34 cellular contexts compared by ENCODE assay signal in genomic region chr3:35635931-35636683, GRCh38. TPM values are rescaled to one million over a fixed set of nuclear protein-coding genes. Genes with fewer than 3 reads are reported as not detected.
"Had no signal": no experiment of that assay in that cellular context is flagged by ENCODE, and none has a peak within 500 bp of the region (broad histone marks: within the 10 kb centered on the region; RNA-seq: fewer than 3 reads in every experiment).

No MANE protein-coding gene starts in this region.

- H3K4me1 ChIP-seq: foreskin keratinocyte, psoas muscle had no signal

- H3K27ac Mint-ChIP-seq: activated CD4-positive, alpha-beta T cell treated with anti-CD3 and anti-CD28 coated beads for 36 hours; activated CD8-positive, alpha-beta memory T cell treated with anti-CD3 and anti-CD28 coated beads, Interleukin-2, amount 10 ng/mL, durations not matched to agents 7 days and 5 days; activated CD8-positive, alpha-beta T cell treated with anti-CD3 and anti-CD28 coated beads, Interleukin-2, amount 10 ng/mL, durations not matched to agents 7 days and 5 days; activated naive CD8-positive, alpha-beta T cell; dendritic cell treated with granulocyte-macrophage colony-stimulating factor and Interleukin-4, amounts not matched to agents 40 ng/mL and 50 ng/mL, for 4 days; nephron; stimulated activated memory B cell treated with anti-CD40 and anti-IgM and Interleukin-4, amounts not matched to agents 10 μg/mL and 1 μg/mL and 100 μg/mL, for 72 hours; stimulated activated naive CD8-positive, alpha-beta T cell treated with anti-CD3 and anti-CD28 coated beads, Interleukin-15, amount 100 ng/mL, for 72 hours; T-helper 2 cell treated with Interferon-gamma antibody and Interleukin-4, amounts not matched to agents 5 μg/mL and 100 μg/mL, for 36 hours had no signal

- H3K36me3 Mint-ChIP-seq: activated naive CD8-positive, alpha-beta T cell; stimulated activated memory B cell treated with anti-CD40 and anti-IgM and Interleukin-4, amounts not matched to agents 10 μg/mL and 1 μg/mL and 100 μg/mL, for 72 hours had no signal

- H3K9me3 Mint-ChIP-seq: dendritic cell treated with granulocyte-macrophage colony-stimulating factor and Interleukin-4, amounts not matched to agents 40 ng/mL and 50 ng/mL, for 4 days; nephron; stimulated activated naive CD8-positive, alpha-beta T cell treated with anti-CD3 and anti-CD28 coated beads, Interleukin-15, amount 100 ng/mL, for 72 hours; T-helper 2 cell treated with Interferon-gamma antibody and Interleukin-4, amounts not matched to agents 5 μg/mL and 100 μg/mL, for 36 hours had no signal

- H3K27ac ChIP-seq: body of pancreas, cardiac muscle cell, esophagus muscularis mucosa, foreskin keratinocyte, pancreas, psoas muscle, right atrium auricular region, suprapubic skin, tibial nerve had no signal

- H3K4me3 Mint-ChIP-seq: activated CD4-positive, alpha-beta T cell treated with anti-CD3 and anti-CD28 coated beads for 36 hours; activated CD8-positive, alpha-beta memory T cell treated with anti-CD3 and anti-CD28 coated beads, Interleukin-2, amount 10 ng/mL, durations not matched to agents 7 days and 5 days; activated CD8-positive, alpha-beta T cell treated with anti-CD3 and anti-CD28 coated beads, Interleukin-2, amount 10 ng/mL, durations not matched to agents 7 days and 5 days; activated naive CD8-positive, alpha-beta T cell; dendritic cell treated with granulocyte-macrophage colony-stimulating factor and Interleukin-4, amounts not matched to agents 40 ng/mL and 50 ng/mL, for 4 days; nephron; stimulated activated memory B cell treated with anti-CD40 and anti-IgM and Interleukin-4, amounts not matched to agents 10 μg/mL and 1 μg/mL and 100 μg/mL, for 72 hours; stimulated activated naive CD8-positive, alpha-beta T cell treated with anti-CD3 and anti-CD28 coated beads, Interleukin-15, amount 100 ng/mL, for 72 hours; T-helper 2 cell treated with Interferon-gamma antibody and Interleukin-4, amounts not matched to agents 5 μg/mL and 100 μg/mL, for 36 hours had no signal

- H3K36me3 ChIP-seq: cardiac muscle cell, esophagus muscularis mucosa, pancreas, right atrium auricular region, suprapubic skin, tibial nerve had no signal

- H3K9me3 ChIP-seq: body of pancreas, esophagus muscularis mucosa, mucosa of descending colon, pancreas, psoas muscle, right atrium auricular region, suprapubic skin, tibial nerve had no signal

- H3K4me2 ChIP-seq: smooth muscle cell had no signal

- ATAC-seq: activated CD4-positive, alpha-beta T cell treated with anti-CD3 and anti-CD28 coated beads for 36 hours; activated CD8-positive, alpha-beta memory T cell treated with anti-CD3 and anti-CD28 coated beads, Interleukin-2, amount 10 ng/mL, durations not matched to agents 7 days and 5 days; activated CD8-positive, alpha-beta T cell treated with anti-CD3 and anti-CD28 coated beads, Interleukin-2, amount 10 ng/mL, durations not matched to agents 7 days and 5 days; body of pancreas; foreskin keratinocyte; left cardiac atrium; left ventricle myocardium superior; mucosa of descending colon; pancreas; psoas muscle; stimulated activated memory B cell treated with anti-CD40 and anti-IgM and Interleukin-4, amounts not matched to agents 10 μg/mL and 1 μg/mL and 100 μg/mL, for 72 hours; stimulated activated naive CD8-positive, alpha-beta T cell treated with anti-CD3 and anti-CD28 coated beads, Interleukin-15, amount 100 ng/mL, for 72 hours had no signal

- DNase-seq: activated CD4-positive, alpha-beta T cell treated with anti-CD3 and anti-CD28 coated beads for 36 hours; activated CD4-positive, CD25-positive, alpha-beta regulatory T cell; activated CD8-positive, alpha-beta memory T cell treated with anti-CD3 and anti-CD28 coated beads, Interleukin-2, amount 10 ng/mL, durations not matched to agents 7 days and 5 days; activated CD8-positive, alpha-beta T cell treated with anti-CD3 and anti-CD28 coated beads, Interleukin-2, amount 10 ng/mL, durations not matched to agents 7 days and 5 days; activated naive CD4-positive, alpha-beta T cell treated with Interleukin-2 at 50 U/mL for 16 hours; activated T-cell treated with anti-CD3 and anti-CD28 coated beads, Interleukin-2, amount 50 U/mL, for 48 hours; aorta; body of pancreas; effector CD4-positive, alpha-beta T cell; foreskin keratinocyte; left cardiac atrium; left ventricle myocardium superior; mucosa of descending colon; pancreas; psoas muscle; stimulated activated CD4-positive, alpha-beta T cell treated with anti-CD3 and anti-CD28 coated beads, Interleukin-1b, Interleukin-23, amount 100 ng/mL, for 48 hours; stimulated activated CD4-positive, alpha-beta T cell treated with anti-CD3 and anti-CD28 coated beads, Interleukin-4, amount 100 ng/mL, for 4 hours; stimulated activated CD8-positive, alpha-beta memory T cell treated with anti-CD3 and anti-CD28 coated beads, Interleukin-4, amount 100 ng/mL, for 48 hours; stimulated activated naive CD8-positive, alpha-beta T cell treated with anti-CD3 and anti-CD28 coated beads, Interleukin-15, amount 100 ng/mL, for 72 hours; T-helper 1 cell had no signal

- H3K4me3 ChIP-seq: body of pancreas, cardiac muscle cell, esophagus muscularis mucosa, mucosa of descending colon, pancreas, psoas muscle, right atrium auricular region, smooth muscle cell, suprapubic skin, tibial nerve had no signal

RNA-seq across cellular contexts. Expression of gene ARPP21, which starts 3.2 kb away (rescaled TPM):
- total RNA-seq: activated CD4-positive, alpha-beta T cell treated with anti-CD3 and anti-CD28 coated beads for 36 hours; activated CD8-positive, alpha-beta memory T cell treated with anti-CD3 and anti-CD28 coated beads, Interleukin-2, amount 10 ng/mL, durations not matched to agents 7 days and 5 days; activated CD8-positive, alpha-beta T cell treated with anti-CD3 and anti-CD28 coated beads, Interleukin-2, amount 10 ng/mL, durations not matched to agents 7 days and 5 days; body of pancreas; cardiac muscle cell; foreskin keratinocyte; glomerular endothelial cell; left cardiac atrium; left ventricle myocardium superior; lung microvascular endothelial cell; right atrium auricular region; smooth muscle cell; suprapubic skin; tibial nerve had no signal
- polyA plus RNA-seq: foreskin keratinocyte, keratinocyte, smooth muscle cell had no signal
